In the genomic region with DNA sequence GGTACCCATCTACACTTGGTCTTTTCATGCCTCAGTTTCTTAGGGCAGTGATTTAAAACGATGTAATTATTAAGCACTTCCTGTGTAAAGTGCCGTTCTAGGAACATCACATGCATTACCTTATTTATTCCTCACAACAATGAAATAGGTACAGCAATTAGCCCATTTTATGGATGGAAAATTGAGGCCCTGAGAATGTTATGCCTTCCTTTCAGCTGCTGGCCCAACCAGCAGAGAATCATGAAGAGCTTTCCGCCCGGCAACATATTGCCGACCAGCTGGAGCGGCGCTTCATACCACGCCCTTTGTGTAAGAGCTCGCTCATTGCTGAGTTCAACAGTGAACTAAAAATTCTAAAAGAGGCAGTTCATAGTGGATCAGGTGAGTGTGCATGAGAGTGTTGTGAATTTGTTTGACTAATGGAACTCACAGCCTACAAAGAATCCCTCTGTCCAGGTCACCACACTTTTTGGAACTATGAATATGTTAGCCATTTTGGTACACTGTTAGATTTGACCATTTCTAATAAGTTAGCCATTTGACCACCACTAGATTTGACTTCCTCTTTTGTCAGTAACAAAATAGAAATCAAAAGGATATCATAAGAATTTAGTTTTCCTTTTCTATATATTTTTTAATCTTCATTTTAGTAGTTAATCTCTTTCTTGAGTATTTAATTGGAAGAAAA, we compare ENCODE assay signal across 12 cellular contexts.
DNase-seq lines count a peak whose midpoint lies in the region; ATAC-seq and TF ChIP-seq lines count a peak whose summit lies in the region.
"Had no signal": no experiment of that assay in that cellular context is flagged by ENCODE, and none has a peak within 500 bp of the region (broad histone marks: within the 10 kb centered on the region; RNA-seq: fewer than 3 reads in every experiment).

No MANE protein-coding gene starts in this region.

- TF ChIP-seq CTCF in GM20000 (IDR thresholded peaks at IDR 0.05; ENCODE audit: extremely low read depth, missing control alignments) = no peak

- DNase-seq in NCI-H1436 (lab: John Stamatoyannopoulos, UW) (no peak), GM20000 (ENCODE audit: low spot score) (no peak)
- no peak for DNase-seq in central memory CD4-positive, alpha-beta T cell
- DNase-seq in activated CD4-positive, alpha-beta T cell treated with anti-CD3 and anti-CD28 coated beads, Interleukin-2, amount 50 U/mL, for 4 hours = no peak
- DNase-seq: activated CD4-positive, alpha-beta T cell treated with anti-CD3 and anti-CD28 coated beads, Interleukin-2, amount 50 U/mL, for 48 hours; activated gamma-delta T cell; NCI-H226; upper lobe of right lung had no signal

- ATAC-seq in GM18502 (IDR thresholded peaks at IDR 0.05; ENCODE audit: poor library complexity, unreplicated experiment) (peak; percentile 56), GM19438 (IDR thresholded peaks at IDR 0.05; ENCODE audit: low read depth, unreplicated experiment) (peak; percentile 84), HG02840 (IDR thresholded peaks at IDR 0.05; ENCODE audit: low FRiP score, unreplicated experiment) (peak; percentile 70), HG03520 (IDR thresholded peaks at IDR 0.05; ENCODE audit: unreplicated experiment) (peak; percentile 69)
